Comparison of ENCODE assay signal across 8 cellular contexts in the genomic region with DNA sequence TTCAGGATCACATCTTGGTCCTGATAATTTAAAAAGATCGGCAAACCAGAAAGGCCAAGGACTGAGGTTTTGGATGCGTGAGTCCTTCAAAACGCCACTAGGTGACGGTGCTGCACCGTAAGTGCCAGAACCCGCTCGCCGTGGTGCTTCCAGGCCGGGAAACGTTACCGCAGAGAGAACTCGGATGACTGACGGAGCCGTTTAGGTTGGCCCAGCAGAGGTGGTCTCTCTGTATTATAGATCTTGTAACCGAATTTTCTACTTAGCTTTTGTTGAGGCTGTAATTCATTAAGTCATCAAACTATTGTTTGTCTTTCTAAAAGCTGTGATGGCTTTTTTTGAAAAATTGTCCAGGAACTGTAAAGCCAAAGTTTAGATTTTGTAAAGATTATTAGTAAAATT. TPM values are rescaled to one million over a fixed set of nuclear protein-coding genes. Genes with fewer than 3 reads are reported as not detected.
A peak's percentile ranks its signal among the peaks of the same experiment; 100 is the strongest.
DNase-seq lines count a peak whose midpoint lies in the region; ATAC-seq and TF ChIP-seq lines count a peak whose summit lies in the region.

No MANE protein-coding gene starts in this region.

- no peaks in the 10 kb centered on the region for H3K36me3 ChIP-seq in MM.1S (replicated peaks; ENCODE audit: insufficient read depth, low read length)
- no peaks in the 10 kb centered on the region for H3K36me3 ChIP-seq in prostate gland
- H3K36me3 ChIP-seq in aorta (ENCODE audit: control insufficient read depth in 1 of 2, insufficient read depth in 2 of 2, low read length in 1 of 2) = no peaks in the 10 kb centered on the region

- CTCF ChIA-PET in activated naive CD4-positive, alpha-beta T cell treated with anti-CD3 and anti-CD28 coated beads, Interleukin-2, amount 10 ng/mL, durations not matched to agents 7 days and 5 days (lab: Charles Lee) = interaction anchor here (0.6 to 1.2 kb wide), 6 partner anchors 13 to 312 kb away, joined by 3 to 4 read pairs (median 3); no protein-coding TSS in a partner anchor

- H3K9me3 ChIP-seq in MM.1S (replicated peaks; ENCODE audit: insufficient read depth, low read length) = no peaks in the 10 kb centered on the region
- no peaks in the 10 kb centered on the region for H3K9me3 ChIP-seq in prostate gland
- H3K9me3 ChIP-seq in aorta (ENCODE audit: control insufficient read depth, low read length) = no peaks in the 10 kb centered on the region

- WGBS in prostate gland = under 1% methylated on average over 15 of the region's 15 CpGs
- 0 to 1% methylated on average over 15 of the region's 15 CpGs for WGBS in aorta, 2 donors

- peak; percentile 77 for ATAC-seq in GM21786 (IDR thresholded peaks at IDR 0.05; ENCODE audit: unreplicated experiment)
- peak; percentile 85 for ATAC-seq in aorta (ENCODE audit: low FRiP score)

- H3K9me3 Mint-ChIP-seq in activated naive CD4-positive, alpha-beta T cell treated with anti-CD3 and anti-CD28 coated beads, Interleukin-2, amount 10 ng/mL, durations not matched to agents 7 days and 5 days = no peaks in the 10 kb centered on the region
- no peaks in the 10 kb centered on the region for H3K9me3 Mint-ChIP-seq in glutamatergic neuron (ENCODE audit: unreplicated experiment)

- H3K4me1 Mint-ChIP-seq in activated naive CD4-positive, alpha-beta T cell treated with anti-CD3 and anti-CD28 coated beads, Interleukin-2, amount 10 ng/mL, durations not matched to agents 7 days and 5 days = no peaks in the 10 kb centered on the region
- no peaks in the 10 kb centered on the region for H3K4me1 Mint-ChIP-seq in glutamatergic neuron (ENCODE audit: low read depth, unreplicated experiment)

- 0 out of 2 replicates have a peak overlapping the region, but pooled peaks have one; percentile 47 for H2AFZ ChIP-seq in MM.1S (ENCODE audit: low read length)

- TF ChIP-seq CTCF in MM.1S (IDR thresholded peaks at IDR 0.05; ENCODE audit: low read length) (peak; percentile 99), glutamatergic neuron (IDR thresholded peaks at IDR 0.05; ENCODE audit: partially characterized antibody, unreplicated experiment) (peak; percentile 80), prostate gland (IDR thresholded peaks at IDR 0.05) (peak; percentile 67 to 85 (median 76))

- intact Hi-C loops in prostate gland (cut with DNase I) (loop anchor here (10.0 kb wide), 1 partner anchor 100 kb away; no protein-coding TSS in a partner anchor), aorta (cut with DNase I) (loop anchor here (10.0 kb wide), 4 partner anchors 100 to 1680 kb away; no protein-coding TSS in a partner anchor)

- H4K20me1 ChIP-seq in MM.1S (ENCODE audit: insufficient read depth, low read length) = no peaks in the 10 kb centered on the region

- no peaks in the 10 kb centered on the region for H3K36me3 Mint-ChIP-seq in activated naive CD4-positive, alpha-beta T cell treated with anti-CD3 and anti-CD28 coated beads, Interleukin-2, amount 10 ng/mL, durations not matched to agents 7 days and 5 days
- no peaks in the 10 kb centered on the region for H3K36me3 Mint-ChIP-seq in glutamatergic neuron (ENCODE audit: unreplicated experiment)

- H3K27ac ChIP-seq in MM.1S (ENCODE audit: low read length) (no peak overlapping the region), prostate gland (no peak overlapping the region), aorta (ENCODE audit: low read depth in 1 of 2, low read length in 2 of 2) (no peak overlapping the region)

- H3K4me3 ChIP-seq in MM.1S (ENCODE audit: low read length) (no peak overlapping the region), prostate gland (no peak overlapping the region), aorta (ENCODE audit: low read length in 2 of 2) (no peak overlapping the region)

- no peaks in the 10 kb centered on the region for H3K9me2 ChIP-seq in MM.1S (replicated peaks; ENCODE audit: insufficient read depth, low read length)

- no peak overlapping the region for H3K4me3 Mint-ChIP-seq in activated naive CD4-positive, alpha-beta T cell treated with anti-CD3 and anti-CD28 coated beads, Interleukin-2, amount 10 ng/mL, durations not matched to agents 7 days and 5 days
- no peak overlapping the region for H3K4me3 Mint-ChIP-seq in glutamatergic neuron (ENCODE audit: unreplicated experiment)

- no peak overlapping the region for H3K9ac ChIP-seq in MM.1S (ENCODE audit: low read length)

- peak; percentile 73 for DNase-seq in DMS79 treated with DMSO at 0.1 percent for 48 hours (lab: John Stamatoyannopoulos, UW)
- peak; percentile 71 for DNase-seq in MM.1S
- DNase-seq in SK-N-DZ (ENCODE audit: low spot score) = peak; percentile 80
- peak; percentile 75 for DNase-seq in activated naive CD4-positive, alpha-beta T cell treated with anti-CD3 and anti-CD28 coated beads, Interleukin-2, amount 10 ng/mL, durations not matched to agents 7 days and 5 days
- DNase-seq in glutamatergic neuron = peak; percentile 83
- DNase-seq in prostate gland (ENCODE audit: low spot score) = peak; percentile 58
- peak; percentile 75 to 87 for DNase-seq in aorta

- H3K4me2 ChIP-seq in MM.1S (ENCODE audit: low read depth, low read length) = peak overlapping the region; percentile 62; the same call in 1 of the 2 replicates

- peaks cover 20% of the 10 kb centered on the region for H3K27me3 Mint-ChIP-seq in activated naive CD4-positive, alpha-beta T cell treated with anti-CD3 and anti-CD28 coated beads, Interleukin-2, amount 10 ng/mL, durations not matched to agents 7 days and 5 days
- no peaks in the 10 kb centered on the region for H3K27me3 Mint-ChIP-seq in glutamatergic neuron (ENCODE audit: unreplicated experiment)

- H3K27me3 ChIP-seq in MM.1S (replicated peaks; ENCODE audit: insufficient read depth, low read length) (no peaks in the 10 kb centered on the region), prostate gland (replicated peaks; ENCODE audit: insufficient read depth) (no peaks in the 10 kb centered on the region), aorta (ENCODE audit: control insufficient read depth in 1 of 2, insufficient read depth in 2 of 2, low read length in 1 of 2) (no peaks in the 10 kb centered on the region)

- no peaks in the 10 kb centered on the region for H3F3A ChIP-seq in MM.1S (ENCODE audit: insufficient read depth, low read length)

- no peaks in the 10 kb centered on the region for H3K79me2 ChIP-seq in MM.1S (ENCODE audit: low read length)

- H3K4me1 ChIP-seq in MM.1S (ENCODE audit: low read length) (no peaks in the 10 kb centered on the region), prostate gland (replicated peaks) (no peaks in the 10 kb centered on the region), aorta (ENCODE audit: control insufficient read depth in 1 of 2, insufficient read depth in 2 of 2, low read length in 2 of 2) (no peaks in the 10 kb centered on the region)

- no peak for TF ChIP-seq POLR2A in prostate gland (IDR thresholded peaks at IDR 0.05)

- H3K27ac Mint-ChIP-seq in activated naive CD4-positive, alpha-beta T cell treated with anti-CD3 and anti-CD28 coated beads, Interleukin-2, amount 10 ng/mL, durations not matched to agents 7 days and 5 days = no peak overlapping the region
- H3K27ac Mint-ChIP-seq in glutamatergic neuron (ENCODE audit: unreplicated experiment) = no peak overlapping the region

RNA-seq across cellular contexts. Expression of a gene that starts 39.8 kb away (rescaled TPM):
- polyA plus RNA-seq in SK-N-DZ (2014; cell fraction: cytosol; rRNA removed) = 46.9 and 71.1 TPM in 2 replicates
- 58.0 and 62.8 TPM in 2 replicates for polyA plus RNA-seq in SK-N-DZ (2014; cell fraction: nucleus; rRNA removed)
- total RNA-seq in glutamatergic neuron (ENCODE audit: unreplicated experiment) (16.9 TPM), prostate gland (1 to 10 TPM; 2.2 to 2.7 TPM), aorta (1 to 10 TPM; 4.9 to 6.5 TPM)
- not detected for polyA plus RNA-seq in aorta

RNA-seq across cellular contexts. Expression of a gene that starts 52.8 kb away (rescaled TPM):
- 39.1 and 57.9 TPM in 2 replicates for polyA plus RNA-seq in SK-N-DZ (2014; cell fraction: cytosol; rRNA removed)
- 9.3 and 19.6 TPM in 2 replicates for polyA plus RNA-seq in SK-N-DZ (2014; cell fraction: nucleus; rRNA removed)
- total RNA-seq in glutamatergic neuron (ENCODE audit: unreplicated experiment) = 17.1 TPM
- total RNA-seq in prostate gland = 100 to 1,000 TPM in 1 of 2 donors, 10 to 100 TPM in 1; 88.5 to 116 TPM
- 10 to 100 TPM; 30.1 to 37.0 TPM for total RNA-seq in aorta
- 10 to 100 TPM in 1 of 2 donors, 1 to 10 TPM in 1; 8.9 to 26.5 TPM for polyA plus RNA-seq in aorta
